In the genomic region with DNA sequence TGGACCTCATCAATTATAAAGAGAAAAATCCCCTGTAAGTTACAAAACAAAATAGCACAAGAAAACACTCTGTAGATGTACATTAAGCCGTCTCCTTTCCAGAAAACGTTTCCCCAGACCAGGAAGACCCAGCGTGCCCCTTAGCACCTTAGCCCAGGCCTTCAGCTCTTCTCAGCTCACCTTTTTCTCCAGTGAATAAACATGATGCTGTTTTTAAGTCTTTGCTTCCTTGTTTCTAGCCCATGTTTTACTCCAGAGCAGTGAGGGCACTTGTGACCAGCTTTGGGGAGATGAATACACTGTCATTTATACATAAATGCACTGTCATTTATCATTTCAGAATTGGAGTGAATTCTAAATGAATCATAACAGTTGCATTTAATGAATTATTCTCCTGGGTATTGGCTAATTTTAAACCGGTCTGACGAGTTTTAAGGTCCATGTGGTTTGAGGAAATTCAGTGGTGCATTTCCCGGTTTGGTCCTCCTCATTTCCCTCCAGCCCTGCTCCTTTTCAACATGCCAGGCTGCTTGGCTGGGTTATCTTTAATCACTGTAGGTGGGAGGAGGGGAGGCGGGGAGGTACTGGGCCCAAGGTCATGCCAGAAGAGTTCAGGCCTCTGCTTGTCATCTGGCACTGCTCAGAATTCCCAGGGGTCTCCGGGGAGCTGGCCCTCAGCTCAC, we compare ENCODE assay signal across 2 cellular contexts.
TF ChIP-seq lines count a peak whose summit lies in the region.

No MANE protein-coding gene starts in this region.

TF ChIP-seq in HEK293, 187 proteins besides CTCF, POLR2A, EP300 and RAD21:
- TF ChIP-seq MZF1 (tag by site-specific recombination; IDR thresholded peaks at IDR 0.05; ENCODE audit: borderline replicate concordance): no peak
- 0 out of 2 replicates have a peak, but pooled peaks have one; percentile 38 for TF ChIP-seq EGR2 (tag by site-specific recombination; IDR thresholded peaks at IDR 0.05; ENCODE audit: low read depth)
- peak; percentile 49; the same call in 1 of the 2 replicates for TF ChIP-seq ZFHX2 (tag by site-specific recombination; conservative IDR thresholded peaks at IDR 0.05)

TF ChIP-seq in SK-N-SH treated with all-trans-retinoic acid at 6 μM for 48 hours, 23 proteins besides CTCF, POLR2A, EP300 and RAD21:
- TF ChIP-seq GLIS3 (CRISPR knock-in tag; IDR thresholded peaks at IDR 0.05): no peak
- no peak for TF ChIP-seq ARNTL (CRISPR knock-in tag; IDR thresholded peaks at IDR 0.05; ENCODE audit: borderline replicate concordance, low read depth)
- TF ChIP-seq TCF4 (CRISPR knock-in tag; IDR thresholded peaks at IDR 0.05; ENCODE audit: borderline replicate concordance): peak; percentile 39; the same call in 1 of the 2 replicates
- peak; percentile 66; the same call in 1 of the 2 replicates for TF ChIP-seq SNAI2 (CRISPR knock-in tag; IDR thresholded peaks at IDR 0.05)
